Comparison of ENCODE assay signal across 1 cellular context in genomic region chr3:185335799-185336198, GRCh38.
TF ChIP-seq lines count a peak whose summit lies in the region.

No MANE protein-coding gene starts in this region.

TF ChIP-seq in SK-N-SH, 30 proteins besides CTCF, POLR2A, EP300 and RAD21 (continued from another document):
- peak; percentile 60 for TF ChIP-seq JUND (IDR thresholded peaks at IDR 0.05)
- TF ChIP-seq POLR2AphosphoS5 (IDR thresholded peaks at IDR 0.05; ENCODE audit: low read depth, low read length): no peak
- no peak for TF ChIP-seq MXI1 (IDR thresholded peaks at IDR 0.05; ENCODE audit: low read depth, low read length)
- no peak; the same call in 1 of the 2 replicates for TF ChIP-seq PBX3 (IDR thresholded peaks at IDR 0.05)
- no peak for TF ChIP-seq SMC3 (IDR thresholded peaks at IDR 0.05; ENCODE audit: low read depth, low read length)
- peak; percentile 83 for TF ChIP-seq FOSL2 (IDR thresholded peaks at IDR 0.05; ENCODE audit: borderline replicate concordance, low read depth)
- TF ChIP-seq TCF12 (IDR thresholded peaks at IDR 0.05): peak; percentile 37; the same call in 1 of the 2 replicates
- TF ChIP-seq RXRA (IDR thresholded peaks at IDR 0.05; ENCODE audit: borderline replicate concordance, low read depth): no peak
- no peak for TF ChIP-seq GABPA (IDR thresholded peaks at IDR 0.05; ENCODE audit: low read depth)
- no peak for TF ChIP-seq FOXM1 (IDR thresholded peaks at IDR 0.05; ENCODE audit: low read depth)
- TF ChIP-seq ZBTB33 (IDR thresholded peaks at IDR 0.05; ENCODE audit: borderline replicate concordance, low read depth): no peak
- TF ChIP-seq CHD2 (IDR thresholded peaks at IDR 0.05; ENCODE audit: low read length, partially characterized antibody): no peak
- no peak for TF ChIP-seq NRF1 (IDR thresholded peaks at IDR 0.05; ENCODE audit: low read depth, low read length)
- 0 out of 2 replicates have a peak, but pooled peaks have one; percentile 12 for TF ChIP-seq TEAD4 (IDR thresholded peaks at IDR 0.05; ENCODE audit: borderline replicate concordance, insufficient read depth)
- TF ChIP-seq ELF1 (IDR thresholded peaks at IDR 0.05): no peak
- no peak for TF ChIP-seq IRF3 (IDR thresholded peaks at IDR 0.05; ENCODE audit: low read depth, low read length)
- TF ChIP-seq RFX5 (IDR thresholded peaks at IDR 0.05; ENCODE audit: low read length): no peak
- no peak for TF ChIP-seq FOXJ3 (CRISPR knock-in tag; IDR thresholded peaks at IDR 0.05)
- no peak for TF ChIP-seq TAF1 (IDR thresholded peaks at IDR 0.05; ENCODE audit: borderline replicate concordance, low read depth, low read length)
TF ChIP-seq in SK-N-SH: peak in this region for 4.
